In the genomic region with DNA sequence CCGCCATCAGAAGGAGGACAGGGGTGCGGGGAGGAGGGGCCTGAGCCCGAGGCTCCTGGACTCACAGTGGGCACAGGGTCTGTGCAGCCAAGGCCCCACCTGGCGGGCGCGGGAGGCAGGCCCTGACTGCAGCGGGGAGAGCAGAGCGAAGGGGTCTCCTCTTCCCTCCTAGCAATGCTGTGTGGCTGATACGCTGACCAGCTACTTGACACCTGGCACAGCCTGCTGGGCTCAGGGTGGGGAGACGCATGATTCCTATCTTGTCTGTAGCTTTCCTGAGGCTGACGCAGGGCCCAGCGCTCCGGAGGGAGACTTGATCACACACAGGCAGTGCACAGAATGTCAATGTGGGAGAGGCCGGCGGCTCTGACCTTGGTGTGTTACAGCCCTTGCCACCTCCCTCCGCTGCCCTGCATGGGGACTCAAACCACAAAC, we compare ENCODE assay signal across 18 cellular contexts.
A peak's percentile ranks its signal among the peaks of the same experiment; 100 is the strongest.
DNase-seq lines count a peak whose midpoint lies in the region; ATAC-seq and TF ChIP-seq lines count a peak whose summit lies in the region.
"Had no signal": no experiment of that assay in that cellular context is flagged by ENCODE, and none has a peak within 500 bp of the region (broad histone marks: within the 10 kb centered on the region; RNA-seq: fewer than 3 reads in every experiment).

No MANE protein-coding gene starts in this region.

- ATAC-seq in natural killer cell treated with Interleukin-12 subunit alpha and Interleukin-12 subunit beta and Interleukin-15 and Interleukin-18, amount 100 ng/mL, for 72 hours = no peak
- ATAC-seq in natural killer cell (no peak), GM18520 (IDR thresholded peaks at IDR 0.05; ENCODE audit: unreplicated experiment) (no peak), HG03432 (IDR thresholded peaks at IDR 0.05; ENCODE audit: unreplicated experiment) (no peak)
- ATAC-seq: activated CD8-positive, alpha-beta T cell treated with anti-CD3 and anti-CD28 coated beads, Interleukin-2, amount 10 ng/mL, durations not matched to agents 7 days and 5 days; heart left ventricle had no signal

- H3K79me2 ChIP-seq in osteoblast (ENCODE audit: insufficient read depth, low read length) = no peaks in the 10 kb centered on the region

- TF ChIP-seq CTCF in natural killer cell (IDR thresholded peaks at IDR 0.05) (no peak), osteoblast (IDR thresholded peaks at IDR 0.05; ENCODE audit: extremely low read depth, low read depth, low read length) (no peak)

- DNase-seq in natural killer cell treated with Interleukin-12 subunit alpha and Interleukin-12 subunit beta and Interleukin-15 and Interleukin-18, amount 100 ng/mL, for 72 hours (ENCODE audit: low spot score) = peak; percentile 29
- DNase-seq in natural killer cell (no peak), cardiac septum (ENCODE audit: low spot score) (peak; percentile 73), osteoblast (ENCODE audit: insufficient read length, low spot score, missing footprints) (peak; percentile 70), NCI-H774 (lab: John Stamatoyannopoulos, UW) (no peak)
- no peak for DNase-seq in activated T-cell treated with anti-CD3 and anti-CD28 coated beads, Interleukin-2, amount 50 U/mL, for 1 hour
- DNase-seq: activated CD8-positive, alpha-beta T cell treated with anti-CD3 and anti-CD28 coated beads, Interleukin-2, amount 10 ng/mL, durations not matched to agents 7 days and 5 days; anterior cingulate cortex; DMS79 treated with DMSO at 0.1 percent for 48 hours; NCI-H1105; NCI-H2107; NCI-H510A treated with DMSO at 0.1 percent for 48 hours had no signal

- no peak overlapping the region for H3K4me2 ChIP-seq in osteoblast (ENCODE audit: insufficient read depth, low read length)

- H3K4me3 ChIP-seq in osteoblast (ENCODE audit: insufficient read depth, low read length) = no peak overlapping the region
- H3K4me3 ChIP-seq: HAP-1, heart left ventricle had no signal

- H3K4me3 Mint-ChIP-seq in natural killer cell treated with Interleukin-12 subunit alpha and Interleukin-12 subunit beta and Interleukin-15 and Interleukin-18, amount 100 ng/mL, for 72 hours = no peak overlapping the region
- H3K4me3 Mint-ChIP-seq in natural killer cell = no peak overlapping the region
- H3K4me3 Mint-ChIP-seq: activated CD8-positive, alpha-beta T cell treated with anti-CD3 and anti-CD28 coated beads, Interleukin-2, amount 10 ng/mL, durations not matched to agents 7 days and 5 days; activated T-helper 1 cell treated with anti-CD3 and anti-CD28 coated beads, Interleukin-12 subunit alpha, Interleukin-12 subunit beta, Interleukin-2, Interleukin-4 antibody, amounts not matched to agents 30 ng/mL and 10 ng/mL and 1 ng/mL, durations not matched to agents 14 hours and 24 hours and 36 hours had no signal

- intact Hi-C loops in natural killer cell (cut with micrococcal nuclease) = no loop called here
- intact Hi-C loops in cardiac septum (cut with DNase I) = no loop called here

- no peaks in the 10 kb centered on the region for H4K20me1 ChIP-seq in osteoblast (ENCODE audit: insufficient read depth, low read length)

- no peaks in the 10 kb centered on the region for H3K9me3 Mint-ChIP-seq in natural killer cell treated with Interleukin-12 subunit alpha and Interleukin-12 subunit beta and Interleukin-15 and Interleukin-18, amount 100 ng/mL, for 72 hours
- no peaks in the 10 kb centered on the region for H3K9me3 Mint-ChIP-seq in natural killer cell
- H3K9me3 Mint-ChIP-seq: activated T-helper 1 cell treated with anti-CD3 and anti-CD28 coated beads, Interleukin-12 subunit alpha, Interleukin-12 subunit beta, Interleukin-2, Interleukin-4 antibody, amounts not matched to agents 30 ng/mL and 10 ng/mL and 1 ng/mL, durations not matched to agents 14 hours and 24 hours and 36 hours had no signal

- H3K4me1 ChIP-seq in osteoblast (ENCODE audit: insufficient read depth, low read length) = no peaks in the 10 kb centered on the region
- H3K4me1 ChIP-seq: HAP-1, heart left ventricle had no signal

- no peaks in the 10 kb centered on the region for H3K36me3 Mint-ChIP-seq in natural killer cell treated with Interleukin-12 subunit alpha and Interleukin-12 subunit beta and Interleukin-15 and Interleukin-18, amount 100 ng/mL, for 72 hours
- no peaks in the 10 kb centered on the region for H3K36me3 Mint-ChIP-seq in natural killer cell

- H2AFZ ChIP-seq in osteoblast (ENCODE audit: low read length) = no peak overlapping the region

- no peaks in the 10 kb centered on the region for H3K27me3 Mint-ChIP-seq in natural killer cell treated with Interleukin-12 subunit alpha and Interleukin-12 subunit beta and Interleukin-15 and Interleukin-18, amount 100 ng/mL, for 72 hours
- H3K27me3 Mint-ChIP-seq in natural killer cell (ENCODE audit: low read depth in 2 of 2) = no peaks in the 10 kb centered on the region
- H3K27me3 Mint-ChIP-seq: progenitor cell of endocrine pancreas had no signal

- no peaks in the 10 kb centered on the region for H3K27me3 ChIP-seq in osteoblast (ENCODE audit: insufficient read depth, low read length)
- H3K27me3 ChIP-seq: heart left ventricle had no signal

- no peak overlapping the region for H3K27ac ChIP-seq in osteoblast (ENCODE audit: low read depth, low read length)
- H3K27ac ChIP-seq: heart left ventricle had no signal

- peaks cover 0 to 10% of the 10 kb centered on the region in 2 donors for H3K4me1 Mint-ChIP-seq in natural killer cell treated with Interleukin-12 subunit alpha and Interleukin-12 subunit beta and Interleukin-15 and Interleukin-18, amount 100 ng/mL, for 72 hours (ENCODE audit: low read depth in 2 of 2)
- H3K4me1 Mint-ChIP-seq in natural killer cell = peaks cover 0 to 6% of the 10 kb centered on the region in 2 donors

- H3K36me3 ChIP-seq in osteoblast (ENCODE audit: insufficient read depth, low read length) = no peaks in the 10 kb centered on the region
- H3K36me3 ChIP-seq: HAP-1, heart left ventricle had no signal

- H3K27ac Mint-ChIP-seq in natural killer cell treated with Interleukin-12 subunit alpha and Interleukin-12 subunit beta and Interleukin-15 and Interleukin-18, amount 100 ng/mL, for 72 hours = no peak overlapping the region
- no peak overlapping the region for H3K27ac Mint-ChIP-seq in natural killer cell
- H3K27ac Mint-ChIP-seq: activated CD8-positive, alpha-beta T cell treated with anti-CD3 and anti-CD28 coated beads, Interleukin-2, amount 10 ng/mL, durations not matched to agents 7 days and 5 days; activated T-helper 1 cell treated with anti-CD3 and anti-CD28 coated beads, Interleukin-12 subunit alpha, Interleukin-12 subunit beta, Interleukin-2, Interleukin-4 antibody, amounts not matched to agents 30 ng/mL and 10 ng/mL and 1 ng/mL, durations not matched to agents 14 hours and 24 hours and 36 hours; progenitor cell of endocrine pancreas had no signal

- no peaks in the 10 kb centered on the region for H3K9me3 ChIP-seq in osteoblast (ENCODE audit: low read depth, low read length)
- H3K9me3 ChIP-seq: HAP-1, heart left ventricle had no signal

Comparison
In these comparisons a context has a peak if more than half of its experiments do, and no peak if none do; other contexts are left out.
1. DNase-seq: peak in natural killer cell treated with Interleukin-12 subunit alpha and Interleukin-12 subunit beta and Interleukin-15 and Interleukin-18, amount 100 ng/mL, for 72 hours (single experiment), cardiac septum (single experiment) and osteoblast (single experiment); none in natural killer cell (single experiment), NCI-H774 (single experiment) and activated T-cell treated with anti-CD3 and anti-CD28 coated beads, Interleukin-2, amount 50 U/mL, for 1 hour (single experiment).